ENCODE assay signal across 16 cellular contexts in genomic region chr10:75884808-75885207, GRCh38.
A peak's percentile ranks its signal among the peaks of the same experiment; 100 is the strongest.
DNase-seq lines count a peak whose midpoint lies in the region; ATAC-seq, FAIRE-seq and TF ChIP-seq lines count a peak whose summit lies in the region.
"Had no signal": no experiment of that assay in that cellular context is flagged by ENCODE, and none has a peak within 500 bp of the region (broad histone marks: within the 10 kb centered on the region; RNA-seq: fewer than 3 reads in every experiment).

No MANE protein-coding gene starts in this region.

- H3K27ac Mint-ChIP-seq in stimulated activated effector memory CD8-positive, alpha-beta T cell treated with anti-CD3 and anti-CD28 coated beads, Interleukin-12 subunit alpha, Interleukin-12 subunit beta, amount 100 ng/mL, for 72 hours = no peak overlapping the region
- H3K27ac Mint-ChIP-seq: CD14-positive monocyte; CD4-positive, alpha-beta memory T cell; H9 had no signal

- POLR2A ChIA-PET in HEK293T (lab: Yijun Ruan, JAX) = no interaction called here

- H3K27me3 ChIP-seq in bronchial epithelial cell (ENCODE audit: control insufficient read depth, insufficient read depth, low read length) = no peaks in the 10 kb centered on the region
- H3K27me3 ChIP-seq: BLaER1 had no signal

- H3K36me3 Mint-ChIP-seq in stimulated activated effector memory CD8-positive, alpha-beta T cell treated with anti-CD3 and anti-CD28 coated beads, Interleukin-12 subunit alpha, Interleukin-12 subunit beta, amount 100 ng/mL, for 72 hours = no peaks in the 10 kb centered on the region
- H3K36me3 Mint-ChIP-seq: CD4-positive, alpha-beta memory T cell had no signal

- FAIRE-seq in bronchial epithelial cell (lab: Jason Lieb, UNC) = peak; percentile 50
- FAIRE-seq: GM12878, H1 had no signal

- CTCF ChIA-PET in HEK293T (lab: Yijun Ruan, JAX) = no interaction called here

- no peak for TF ChIP-seq CTCF in bronchial epithelial cell (IDR thresholded peaks at IDR 0.05; ENCODE audit: insufficient read depth, low read length, severe bottlenecking)

- peak; percentile 44 for ATAC-seq in stimulated activated effector memory CD8-positive, alpha-beta T cell treated with anti-CD3 and anti-CD28 coated beads, Interleukin-12 subunit alpha, Interleukin-12 subunit beta, amount 100 ng/mL, for 72 hours
- ATAC-seq: GM12878 had no signal

- H3K4me3 Mint-ChIP-seq in stimulated activated effector memory CD8-positive, alpha-beta T cell treated with anti-CD3 and anti-CD28 coated beads, Interleukin-12 subunit alpha, Interleukin-12 subunit beta, amount 100 ng/mL, for 72 hours = no peak overlapping the region
- H3K4me3 Mint-ChIP-seq: CD14-positive monocyte; CD4-positive, alpha-beta memory T cell; H9 had no signal

- no peak overlapping the region for H3K4me3 ChIP-seq in bronchial epithelial cell (ENCODE audit: low read depth, low read length)
- H3K4me3 ChIP-seq: BLaER1, GM12878 had no signal

- no peaks in the 10 kb centered on the region for H3K9me3 Mint-ChIP-seq in stimulated activated effector memory CD8-positive, alpha-beta T cell treated with anti-CD3 and anti-CD28 coated beads, Interleukin-12 subunit alpha, Interleukin-12 subunit beta, amount 100 ng/mL, for 72 hours
- H3K9me3 Mint-ChIP-seq: CD14-positive monocyte, H9 had no signal

- no peaks in the 10 kb centered on the region for H3K36me3 ChIP-seq in bronchial epithelial cell (ENCODE audit: control insufficient read depth, insufficient read depth, low read length)
- H3K36me3 ChIP-seq: BLaER1 had no signal

- DNase-seq in NCI-H510A treated with DMSO at 0.1 percent for 48 hours (lab: John Stamatoyannopoulos, UW) (peak; percentile 13), NCI-H510A (lab: John Stamatoyannopoulos, UW) (no peak), bronchial epithelial cell (ENCODE audit: low read depth) (no peak), NCI-H82 treated with DMSO at 0.1 percent for 48 hours (lab: John Stamatoyannopoulos, UW; ENCODE audit: unreplicated experiment) (no peak), NCI-H187 treated with DMSO at 0.1 percent for 48 hours (lab: John Stamatoyannopoulos, UW) (no peak), HEK293T (ENCODE audit: extremely low spot score) (no peak)
- no peak for DNase-seq in stimulated activated effector memory CD8-positive, alpha-beta T cell treated with anti-CD3 and anti-CD28 coated beads, Interleukin-12 subunit alpha, Interleukin-12 subunit beta, amount 100 ng/mL, for 72 hours (ENCODE audit: low spot score in 2 of 2)
- DNase-seq: 8988T; CD4-positive, alpha-beta memory T cell; DMS153; EL; H9 had no signal

- no peaks in the 10 kb centered on the region for H3K4me1 Mint-ChIP-seq in stimulated activated effector memory CD8-positive, alpha-beta T cell treated with anti-CD3 and anti-CD28 coated beads, Interleukin-12 subunit alpha, Interleukin-12 subunit beta, amount 100 ng/mL, for 72 hours
- H3K4me1 Mint-ChIP-seq: CD4-positive, alpha-beta memory T cell; H9 had no signal

TF ChIP-seq in HEK293T, 16 proteins besides CTCF, POLR2A, EP300 and RAD21:
- TF ChIP-seq FOXK2 (IDR thresholded peaks at IDR 0.05) (no peak), ARNT (IDR thresholded peaks at IDR 0.05) (no peak), TARDBP (IDR thresholded peaks at IDR 0.05) (no peak), CTBP1 (IDR thresholded peaks at IDR 0.05; ENCODE audit: borderline replicate concordance) (no peak), PKNOX1 (IDR thresholded peaks at IDR 0.05) (no peak), FOXM1 (IDR thresholded peaks at IDR 0.05; ENCODE audit: borderline replicate concordance) (no peak), L3MBTL2 (conservative IDR thresholded peaks at IDR 0.05) (no peak)
TF ChIP-seq in HEK293T: peak in this region for 0.
